Comparison of ENCODE assay signal across 8 cellular contexts in the genomic region with DNA sequence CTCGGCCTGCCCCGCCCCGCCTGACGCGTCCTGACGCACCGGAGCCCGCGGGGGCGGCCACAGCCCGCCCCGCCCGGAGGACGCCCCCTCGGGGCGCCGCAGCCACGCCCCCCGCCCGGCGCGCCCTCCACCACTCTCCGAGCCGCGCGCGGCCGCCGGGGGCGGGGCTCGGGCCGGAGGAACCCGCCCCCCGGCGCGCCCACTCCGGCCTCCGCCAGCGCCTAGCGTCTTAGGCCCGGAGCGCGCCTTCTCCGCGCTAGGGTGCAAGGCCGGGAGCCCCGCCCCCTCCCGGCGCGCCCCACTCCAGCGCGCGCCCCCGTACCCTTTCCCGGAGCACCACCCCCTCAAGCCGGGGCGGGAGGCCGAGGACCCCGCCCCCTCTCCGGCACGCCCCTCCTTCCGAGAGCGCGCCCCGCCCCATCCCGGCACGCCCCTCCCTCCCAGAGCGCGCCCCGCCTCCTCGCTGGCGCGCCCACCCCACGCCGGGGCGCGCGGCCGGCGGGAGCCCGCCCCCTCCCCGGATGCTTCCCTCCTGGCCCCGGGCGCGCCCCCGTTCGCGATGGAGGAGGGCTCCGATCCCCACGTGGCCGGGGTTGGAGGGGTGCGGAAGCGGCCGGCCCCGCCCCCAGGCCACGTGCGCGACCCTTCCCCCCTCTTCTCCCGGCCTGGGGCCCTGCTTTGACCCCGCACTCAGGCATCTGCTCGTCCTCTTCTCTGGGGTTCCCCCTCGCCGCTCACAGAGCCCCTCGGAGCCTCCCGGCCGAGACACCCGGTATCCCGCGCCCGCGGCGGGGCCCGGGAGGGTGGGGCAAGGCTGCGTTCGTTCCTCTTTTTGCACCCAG. TPM values are rescaled to one million over a fixed set of nuclear protein-coding genes. Genes with fewer than 3 reads are reported as not detected.
DNase-seq lines count a peak whose midpoint lies in the region; ATAC-seq and TF ChIP-seq lines count a peak whose summit lies in the region.

No MANE protein-coding gene starts in this region.

- DNase-seq in Caco-2, result peak; percentile 91 to 96
- peak in 73 of 76 experiments; percentile 70 to 100 (median 98) for DNase-seq in HUDEP-2 (lab: John Stamatoyannopoulos, UW; ENCODE audit: unreplicated experiment in 76 of 76)
- DNase-seq in activated T-cell treated with anti-CD3 and anti-CD28 coated beads for 24 hours (ENCODE audit: low read depth), result peak; percentile 92
- DNase-seq in epithelial cell of prostate (ENCODE audit: low read depth, low spot score), result peak; percentile 45
- DNase-seq in stimulated activated CD8-positive, alpha-beta memory T cell treated with anti-CD3 and anti-CD28 coated beads, Interleukin-4, amount 100 ng/mL, for 24 hours (ENCODE audit: low read depth), result peak; percentile 90

- H3K36me3 ChIP-seq in Caco-2 (ENCODE audit: control insufficient read depth, insufficient read depth, low read length), result no peaks in the 10 kb centered on the region
- H3K36me3 ChIP-seq in OCI-LY1 (ENCODE audit: insufficient read depth, low read length), result no peaks in the 10 kb centered on the region
- H3K36me3 ChIP-seq in mucosa of rectum (ENCODE audit: control insufficient read depth in 2 of 2, insufficient read depth in 2 of 2, low read length in 2 of 2), result no peaks in the 10 kb centered on the region

- peaks cover 33% of the 10 kb centered on the region for H3K4me1 ChIP-seq in Caco-2
- H3K4me1 ChIP-seq in OCI-LY1 (ENCODE audit: insufficient read depth, low read length, severe bottlenecking), result peaks cover 28% of the 10 kb centered on the region
- H3K4me1 ChIP-seq in mucosa of rectum (ENCODE audit: control insufficient read depth in 2 of 2, insufficient read depth in 2 of 2, low read length in 2 of 2), result peaks cover 36 to 40% of the 10 kb centered on the region in 2 donors

- CTCF ChIA-PET in Caco-2 (lab: Charles Lee), result interaction anchor here (0.6 to 1.3 kb wide), 7 partner anchors 11 to 70 kb away, joined by 3 to 8 read pairs (median 3); partner anchors contain the start of gene ABHD17A

- TF ChIP-seq CTCF in Caco-2 (IDR thresholded peaks at IDR 0.05; ENCODE audit: insufficient read depth in 1 of 2, low read depth in 1 of 2, low read length in 1 of 2, severe bottlenecking in 1 of 2, unreplicated experiment in 1 of 2) (no peak), OCI-LY1 (IDR thresholded peaks at IDR 0.05; ENCODE audit: low read length) (no peak)

- H3K4me3 Mint-ChIP-seq in Caco-2 (ENCODE audit: unreplicated experiment), result peak overlapping the region; percentile 67

- H3K27ac ChIP-seq in OCI-LY1 (ENCODE audit: low read depth, low read length, poor library complexity, severe bottlenecking) (peak overlapping the region; percentile 61), epithelial cell of prostate (peak overlapping the region; percentile 81), mucosa of rectum (ENCODE audit: low read depth in 2 of 2, low read length in 2 of 2) (peak overlapping the region; percentile 83 to 86)

- intact Hi-C loops in Caco-2 (cut with micrococcal nuclease; ENCODE audit: unreplicated experiment), result loop anchor here (1.0 kb wide), 1 partner anchor 41 kb away; the partner anchor contains the start of genes ADAT3 and SCAMP4

- ATAC-seq in GM21381 (IDR thresholded peaks at IDR 0.05; ENCODE audit: unreplicated experiment), result peak; percentile 56

- no peak overlapping the region for H2AFZ ChIP-seq in OCI-LY1 (ENCODE audit: low read length)

- H3K27me3 ChIP-seq in Caco-2 (replicated peaks; ENCODE audit: control insufficient read depth, insufficient read depth, low read length), result no peaks in the 10 kb centered on the region
- peaks cover 6% of the 10 kb centered on the region; the same call in 1 of the 2 replicates for H3K27me3 ChIP-seq in OCI-LY1 (ENCODE audit: insufficient read depth, low read length)
- no peaks in the 10 kb centered on the region for H3K27me3 ChIP-seq in mucosa of rectum (ENCODE audit: control insufficient read depth in 2 of 2, insufficient read depth in 2 of 2, low read length in 2 of 2)

- H3K27ac Mint-ChIP-seq in Caco-2 (ENCODE audit: unreplicated experiment), result peak overlapping the region; percentile 42

- peaks cover 20% of the 10 kb centered on the region for H3K36me3 Mint-ChIP-seq in Caco-2 (ENCODE audit: insufficient read depth, unreplicated experiment)

- H3K9me3 ChIP-seq in Caco-2 (no peaks in the 10 kb centered on the region), OCI-LY1 (ENCODE audit: low read length) (no peaks in the 10 kb centered on the region), mucosa of rectum (ENCODE audit: control insufficient read depth in 2 of 2, low read length in 2 of 2) (no peaks in the 10 kb centered on the region)

- H3K9me3 Mint-ChIP-seq in Caco-2 (ENCODE audit: unreplicated experiment), result no peaks in the 10 kb centered on the region

- no peaks in the 10 kb centered on the region for H3K9me2 ChIP-seq in OCI-LY1 (ENCODE audit: low read depth, low read length)

- H3K4me2 ChIP-seq in OCI-LY1 (ENCODE audit: low read length), result peak overlapping the region; percentile 65

- H4K20me1 ChIP-seq in OCI-LY1 (ENCODE audit: insufficient read depth, low read length), result no peaks in the 10 kb centered on the region

- POLR2A ChIA-PET in Caco-2 (lab: Charles Lee), result interaction anchor here (0.6 to 1.5 kb wide), 3 partner anchors 9 to 12 kb away, joined by 5 to 12 read pairs (median 12); no protein-coding TSS in a partner anchor

- peaks cover 5% of the 10 kb centered on the region for H3K4me1 Mint-ChIP-seq in Caco-2 (ENCODE audit: low read depth, unreplicated experiment)

- H3K4me3 ChIP-seq in Caco-2 (ENCODE audit: low read depth, low read length) (peak overlapping the region; percentile 89), OCI-LY1 (ENCODE audit: low read depth, low read length, poor library complexity, severe bottlenecking) (peak overlapping the region; percentile 65), mucosa of rectum (ENCODE audit: low read length in 2 of 2) (peak overlapping the region; percentile 70 to 82)

- no peaks in the 10 kb centered on the region for H3K27me3 Mint-ChIP-seq in Caco-2 (ENCODE audit: insufficient read depth, unreplicated experiment)

- peaks cover 6% of the 10 kb centered on the region for H3K79me2 ChIP-seq in OCI-LY1 (ENCODE audit: insufficient read depth, low read length)

- no TSS peak for BruUV-seq in Caco-2 (replicated peaks; lab: Mats Ljungman, UMichigan)

- H3K9ac ChIP-seq in OCI-LY1 (ENCODE audit: low read length) (peak overlapping the region; percentile 76), mucosa of rectum (ENCODE audit: low read depth in 1 of 2, low read length in 2 of 2) (peak overlapping the region; percentile 52 to 76)

- no peaks in the 10 kb centered on the region for H3F3A ChIP-seq in OCI-LY1 (ENCODE audit: insufficient read depth, low read length)

RNA-seq across cellular contexts. Expression of gene KLF16, which starts 0.5 kb away (rescaled TPM):
- total RNA-seq in Caco-2 (2022), result 26.5 and 26.8 TPM in 2 replicates

RNA-seq across cellular contexts. Expression of gene REXO1, which starts 15.6 kb away (rescaled TPM):
- total RNA-seq in Caco-2 (2022), result 43.0 and 46.6 TPM in 2 replicates

RNA-seq across cellular contexts. Expression of gene ABHD17A, which starts 21.4 kb away (rescaled TPM):
- 47.7 and 51.8 TPM in 2 replicates for total RNA-seq in Caco-2 (2022)

RNA-seq across cellular contexts. Expression of gene ADAT3, which starts 41.3 kb away (rescaled TPM):
- 12.6 and 14.0 TPM in 2 replicates for total RNA-seq in Caco-2 (2022)

RNA-seq across cellular contexts. Expression of gene SCAMP4, which starts 41.3 kb away (rescaled TPM):
- total RNA-seq in Caco-2 (2022), result 78.3 and 84.1 TPM in 2 replicates

Comparison
In these comparisons a context has a peak if more than half of its experiments do, and no peak if none do; other contexts are left out.
1. Peak in every context shown above with its lines: DNase-seq, ATAC-seq, H3K4me3 ChIP-seq and H3K27ac ChIP-seq.
2. DNase-seq: peak in every context shown above with its lines; median percentile 98 in HUDEP-2; 94 in Caco-2; 92 in activated T-cell treated with anti-CD3 and anti-CD28 coated beads for 24 hours; 90 in stimulated activated CD8-positive, alpha-beta memory T cell treated with anti-CD3 and anti-CD28 coated beads, Interleukin-4, amount 100 ng/mL, for 24 hours; 45 in epithelial cell of prostate.